34 cellular contexts compared by ENCODE assay signal in the genomic region with DNA sequence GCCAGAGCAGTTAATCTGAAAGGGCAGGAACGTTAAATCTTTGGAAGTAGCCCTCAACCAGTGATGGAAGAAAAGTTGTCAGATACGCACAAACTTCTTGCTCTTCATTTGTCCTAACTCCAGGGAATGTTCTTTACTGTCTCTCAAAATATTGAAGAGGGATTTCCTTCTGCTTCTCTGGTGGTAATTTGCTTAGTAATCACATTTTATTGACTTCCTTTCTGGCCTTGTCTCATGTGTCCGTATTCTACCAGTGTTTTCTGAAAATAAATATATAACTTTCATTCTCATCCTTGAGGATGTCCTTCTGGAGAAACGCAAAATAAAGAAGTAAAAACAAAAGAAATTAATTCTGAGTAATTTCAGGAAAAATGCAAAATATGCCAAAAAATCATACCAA.
"Had no signal": no experiment of that assay in that cellular context is flagged by ENCODE, and none has a peak within 500 bp of the region (broad histone marks: within the 10 kb centered on the region; RNA-seq: fewer than 3 reads in every experiment).

No MANE protein-coding gene starts in this region.

- ATAC-seq: Panc1, Right ventricle myocardium inferior, SK-N-SH treated with all-trans-retinoic acid at 6 μM for 48 hours had no signal

- H3K4me1 ChIP-seq: SJCRH30 had no signal

- H3K9me3 ChIP-seq: MG63, SJCRH30 had no signal

- FAIRE-seq: RCC 7860 had no signal

- H3K27me3 ChIP-seq: MG63, SJCRH30 had no signal

- H3K4me3 ChIP-seq: MG63, PC-9, SJCRH30, SK-N-MC had no signal

- H3K36me3 ChIP-seq: MG63, SJCRH30 had no signal

- DNase-seq: Kasumi-1, MG63, NCI-H1048, NCI-H1092 treated with DMSO at 0.1 percent for 48 hours, NCI-H1105 treated with DMSO at 0.1 percent for 48 hours, NCI-H1417, NCI-H1436, NCI-H146, NCI-H1694, NCI-H187, NCI-H1930, NCI-H2029 treated with DMSO at 0.1 percent for 48 hours, NCI-H2081 treated with DMSO at 0.1 percent for 48 hours, NCI-H2107, NCI-H2171, NCI-H226, NCI-H446 treated with DMSO at 0.1 percent for 48 hours, NCI-H510A, NCI-H524, NCI-H526, NCI-H69, NCI-H748 treated with DMSO at 0.1 percent for 48 hours, NCI-H82, PC-9, SHP77, SIG-M5, SJCRH30, T-helper 1 cell had no signal

- H3K27ac ChIP-seq: PC-9, RWPE1, SJCRH30, SK-N-MC had no signal

- H3K4me2 ChIP-seq: PC-9 had no signal

- H2AFZ ChIP-seq: PC-9 had no signal
